In the genomic region with DNA sequence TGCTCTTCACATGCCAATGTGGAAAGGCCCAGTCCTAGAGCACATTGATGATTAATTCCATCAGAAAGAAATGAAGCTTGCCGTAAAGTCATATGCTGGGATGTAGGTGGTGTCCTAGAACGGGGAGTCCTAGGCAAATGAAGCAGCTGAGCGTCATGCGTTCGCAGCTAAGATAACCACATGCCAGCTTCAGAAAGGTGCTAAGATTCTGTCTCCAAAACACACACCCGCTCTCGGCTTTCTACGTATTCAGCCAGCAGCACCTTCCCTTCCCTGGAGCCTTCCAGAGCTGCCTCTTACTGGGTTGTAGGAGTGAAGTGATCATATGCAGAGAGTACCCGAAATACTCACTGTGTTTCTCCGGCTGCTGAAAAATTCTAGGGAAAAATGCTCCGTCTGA, we compare ENCODE assay signal across 1 cellular context.
TF ChIP-seq lines count a peak whose summit lies in the region.

No MANE protein-coding gene starts in this region.

TF ChIP-seq in GM23338, 12 proteins besides CTCF, POLR2A, EP300 and RAD21 (continued from another document):
- TF ChIP-seq EZH2 (IDR thresholded peaks at IDR 0.05; ENCODE audit: low read depth, unreplicated experiment) (no peak), ETS1 (IDR thresholded peaks at IDR 0.05) (no peak)
